Comparison of ENCODE assay signal across 30 cellular contexts in the genomic region with DNA sequence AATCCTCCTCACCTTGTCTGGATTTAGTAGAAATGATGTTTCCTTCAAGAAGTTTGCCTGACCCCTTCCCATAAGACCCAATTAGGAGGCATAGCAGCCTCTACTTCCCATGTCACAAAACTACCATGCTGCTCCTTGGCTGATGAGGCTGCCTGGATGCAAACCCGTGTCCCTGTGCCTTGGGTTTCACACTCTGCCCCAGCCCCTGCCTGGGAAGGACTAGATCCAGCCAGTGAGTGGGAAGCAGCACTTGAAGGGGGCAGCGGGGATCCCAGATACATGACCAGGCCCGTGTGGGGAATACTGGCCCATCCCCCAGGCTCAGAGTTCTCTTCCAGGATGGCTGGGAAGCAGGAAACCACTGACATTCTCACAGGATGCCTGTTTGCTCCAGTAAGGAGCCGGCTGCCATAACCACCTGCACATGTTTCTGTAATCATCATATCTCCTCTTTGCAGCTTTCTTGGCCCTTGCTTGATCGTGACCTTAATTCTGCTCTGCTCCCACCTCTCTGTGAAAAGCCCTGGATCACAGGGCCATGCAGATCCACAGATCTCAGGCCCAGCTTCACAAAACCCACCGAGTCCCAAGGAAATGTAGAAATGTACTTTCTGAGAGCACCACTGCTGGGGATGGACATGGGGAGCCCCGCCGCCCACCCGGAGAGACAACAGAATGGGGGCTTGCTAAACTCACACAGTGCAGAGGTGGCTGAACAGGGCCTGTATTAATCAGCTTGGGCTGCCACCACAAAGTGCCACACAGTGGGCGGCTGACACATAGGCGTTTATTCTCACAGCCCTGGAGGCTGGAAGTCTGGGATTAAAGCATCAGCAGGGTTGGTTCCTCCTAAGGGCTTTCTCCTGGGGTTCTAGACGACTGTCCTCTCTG.
DNase-seq lines count a peak whose midpoint lies in the region; ATAC-seq and TF ChIP-seq lines count a peak whose summit lies in the region.
"Had no signal": no experiment of that assay in that cellular context is flagged by ENCODE, and none has a peak within 500 bp of the region (broad histone marks: within the 10 kb centered on the region; RNA-seq: fewer than 3 reads in every experiment).

No MANE protein-coding gene starts in this region.

- in situ Hi-C loops in GM23248 (cut with MboI): no loop called here

- no peaks in the 10 kb centered on the region for H3K9me2 ChIP-seq in GM23248 (ENCODE audit: insufficient read depth)

- H4K91ac ChIP-seq in mesenchymal stem cell (ENCODE audit: low read length): no peak overlapping the region

- no peak overlapping the region for H2BK15ac ChIP-seq in mesenchymal stem cell (ENCODE audit: low read depth, poor library complexity, severe bottlenecking)

- no peaks in the 10 kb centered on the region for H3F3A ChIP-seq in GM23248 (ENCODE audit: insufficient read depth)

- H2AFZ ChIP-seq in GM23248 (no peak overlapping the region), mesenchymal stem cell (ENCODE audit: low read depth, low read length) (no peak overlapping the region)

- no peak overlapping the region for H2BK12ac ChIP-seq in mesenchymal stem cell (ENCODE audit: low read length in 2 of 2)

- no peak overlapping the region for H3K9ac ChIP-seq in GM23248
- H3K9ac ChIP-seq in mesenchymal stem cell (ENCODE audit: low read length): no peak overlapping the region

- no peak overlapping the region for H3K18ac ChIP-seq in mesenchymal stem cell (ENCODE audit: low read depth in 1 of 2, low read length in 2 of 2)

- H3K9me3 ChIP-seq in GM23248 (ENCODE audit: low read depth) (no peaks in the 10 kb centered on the region), mesenchymal stem cell (ENCODE audit: control insufficient read depth, low read length) (no peaks in the 10 kb centered on the region), stomach (no peaks in the 10 kb centered on the region)
- H3K9me3 ChIP-seq: Caco-2, esophagus squamous epithelium, SJSA1, tibial nerve had no signal

- H3K4me2 ChIP-seq in GM23248 (ENCODE audit: unreplicated experiment): no peak overlapping the region
- H3K4me2 ChIP-seq in mesenchymal stem cell (ENCODE audit: low read length, poor library complexity, severe bottlenecking): no peak overlapping the region

- H3K23ac ChIP-seq in mesenchymal stem cell (ENCODE audit: low read length in 2 of 2): no peak overlapping the region

- H3K27me3 ChIP-seq in GM23248 (replicated peaks; ENCODE audit: insufficient read depth): no peaks in the 10 kb centered on the region
- H3K27me3 ChIP-seq in mesenchymal stem cell (ENCODE audit: control insufficient read depth in 1 of 2, insufficient read depth in 1 of 2, low read length in 2 of 2): no peaks in the 10 kb centered on the region
- H3K27me3 ChIP-seq in stomach: no peaks in the 10 kb centered on the region
- H3K27me3 ChIP-seq: esophagus squamous epithelium, SJSA1, tibial nerve had no signal

- 82 to 83% methylated on average over 12 of the region's 12 CpGs for WGBS in GM23248 (ENCODE audit: low coverage in 1 of 2, low lambda C conversion rate in 2 of 2, missing lambda C conversion rate in 2 of 2), 2 experiments
- WGBS in mesenchymal stem cell: 81% methylated on average over 12 of the region's 12 CpGs
- WGBS in stomach, 5 donors: 67 to 77% (median 75%) methylated on average over 10 to 12 of the region's 12 CpGs

- H3K27ac ChIP-seq in GM23248: no peak overlapping the region
- peak overlapping the region; percentile 82 for H3K27ac ChIP-seq in VCaP
- no peak overlapping the region for H3K27ac ChIP-seq in mesenchymal stem cell (ENCODE audit: low read length, poor library complexity, severe bottlenecking)
- peak overlapping the region in 3 of 5 donors; percentile 7 to 81 (median 66) for H3K27ac ChIP-seq in stomach
- H3K27ac ChIP-seq: C4-2B, esophagus squamous epithelium, SJSA1, skin epidermis, tibial nerve had no signal

- no peaks in the 10 kb centered on the region for H3K4me1 ChIP-seq in GM23248 (ENCODE audit: insufficient read depth)
- peaks cover 10% of the 10 kb centered on the region for H3K4me1 ChIP-seq in mesenchymal stem cell (ENCODE audit: control insufficient read depth, insufficient read depth, low read depth, low read length)
- H3K4me1 ChIP-seq in stomach: peaks cover 13 to 46% (median 28%) of the 10 kb centered on the region in 4 donors
- H3K4me1 ChIP-seq: esophagus squamous epithelium, SJSA1, tibial nerve had no signal

- no peaks in the 10 kb centered on the region for H3K79me2 ChIP-seq in GM23248 (ENCODE audit: insufficient read depth)

- no peaks in the 10 kb centered on the region for H3K79me1 ChIP-seq in mesenchymal stem cell (replicated peaks; ENCODE audit: low read length, poor library complexity, severe bottlenecking)

- intact Hi-C loops in stomach (cut with DNase I; ENCODE audit: low total_unique reads): no loop called here

- TF ChIP-seq CTCF in VCaP (conservative IDR thresholded peaks at IDR 0.05) (no peak), stomach (IDR thresholded peaks at IDR 0.05) (no peak)

- no peaks in the 10 kb centered on the region for H4K20me1 ChIP-seq in GM23248 (ENCODE audit: insufficient read depth)

- no peak overlapping the region for H4K8ac ChIP-seq in mesenchymal stem cell (ENCODE audit: low read length)

- TF ChIP-seq POLR2A in stomach (IDR thresholded peaks at IDR 0.05): no peak

- no peak for ATAC-seq in HG02885 (IDR thresholded peaks at IDR 0.05; ENCODE audit: poor library complexity, unreplicated experiment)
- ATAC-seq: effector memory CD8-positive, alpha-beta T cell had no signal

- H2BK5ac ChIP-seq in mesenchymal stem cell (ENCODE audit: low read depth, low read length, poor library complexity, severe bottlenecking): no peak overlapping the region

- H2AK5ac ChIP-seq in mesenchymal stem cell (ENCODE audit: low read length, severe bottlenecking): peak overlapping the region; percentile 18

- H3K4me3 ChIP-seq in GM23248: no peak overlapping the region
- H3K4me3 ChIP-seq in mesenchymal stem cell (ENCODE audit: insufficient read depth in 1 of 2, low read depth in 1 of 2, low read length in 2 of 2): no peak overlapping the region
- H3K4me3 ChIP-seq in stomach: no peak overlapping the region
- H3K4me3 ChIP-seq: esophagus squamous epithelium, SJSA1, skin epidermis, tibial nerve had no signal

- no peaks in the 10 kb centered on the region for H3K36me3 ChIP-seq in GM23248 (ENCODE audit: low read depth)
- no peaks in the 10 kb centered on the region for H3K36me3 ChIP-seq in mesenchymal stem cell (ENCODE audit: control insufficient read depth in 1 of 2, insufficient read depth in 2 of 2, low read depth in 1 of 2, low read length in 2 of 2)
- H3K36me3 ChIP-seq in stomach: no peaks in the 10 kb centered on the region
- H3K36me3 ChIP-seq: esophagus squamous epithelium, SJSA1, tibial nerve had no signal

- H2BK120ac ChIP-seq in mesenchymal stem cell (ENCODE audit: low read depth, low read length): no peak overlapping the region

- no peak for TF ChIP-seq EP300 in stomach (IDR thresholded peaks at IDR 0.05)

- no peak overlapping the region for H3K4ac ChIP-seq in mesenchymal stem cell (ENCODE audit: low read depth in 1 of 2, low read length in 2 of 2)

- DNase-seq in GM23248 (peak; percentile 16), mesenchymal stem cell (no peak), stomach (no peak), hippocampal formation (lab: John Stamatoyannopoulos, UW) (no peak), HuH-7 (ENCODE audit: low spot score) (no peak)
- DNase-seq: activated CD4-positive, alpha-beta memory T cell treated with anti-CD3 and anti-CD28 coated beads for 36 hours; activated CD4-positive, CD25-positive, alpha-beta regulatory T cell treated with anti-CD3 and anti-CD28 coated beads, Interleukin-2, amount 50 U/mL, for 72 hours; activated CD8-positive, alpha-beta memory T cell treated with anti-CD3 and anti-CD28 coated beads, Interleukin-2, amount 50 U/mL, for 48 hours; activated naive CD4-positive, alpha-beta T cell treated with anti-CD3 and anti-CD28 coated beads, Interleukin-2, amount 50 U/mL, for 16 hours; amniotic stem cell; Caco-2; DMS79; effector memory CD8-positive, alpha-beta T cell; esophagus squamous epithelium; foreskin melanocyte; GOT3; KG1; left cardiac atrium; NCI-H1417 treated with DMSO at 0.1 percent for 48 hours; NCI-H345; NCI-H748 treated with DMSO at 0.1 percent for 48 hours; nucleus accumbens; stimulated activated CD4-positive, alpha-beta T cell treated with anti-CD3 and anti-CD28 coated beads, Interleukin-1b, Interleukin-23, amount 100 ng/mL, for 48 hours; T-helper 1 cell had no signal

- no peak overlapping the region for H3K14ac ChIP-seq in mesenchymal stem cell (ENCODE audit: low read length in 2 of 2)

Comparison
In these comparisons a context has a peak if more than half of its experiments do, and no peak if none do; other contexts are left out.
1. H3K27ac ChIP-seq: peak in VCaP (single experiment) and stomach (3 of 5); none in GM23248 (single experiment) and mesenchymal stem cell (single experiment).